Comparison of ENCODE assay signal across 15 cellular contexts in the genomic region with DNA sequence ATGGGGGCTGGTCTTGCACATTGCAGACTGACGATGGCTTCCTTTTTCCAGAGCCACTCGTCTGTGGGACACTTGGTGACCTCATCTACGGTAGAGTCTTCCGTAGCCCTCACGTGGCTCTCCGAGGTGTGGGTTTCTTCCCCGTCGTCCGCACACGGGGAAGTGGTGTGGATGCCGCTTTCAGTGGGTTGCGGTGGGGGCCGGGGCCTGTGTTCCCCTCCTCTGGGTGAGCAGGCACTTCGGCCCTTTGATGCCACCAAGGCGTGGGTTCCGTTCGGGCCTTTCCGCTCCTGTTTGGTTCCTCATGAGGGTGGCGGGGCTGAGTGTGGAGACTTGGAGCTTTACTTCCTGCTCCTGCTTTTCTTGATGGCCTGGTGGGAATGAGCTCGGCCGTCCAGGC.
"Had no signal": no experiment of that assay in that cellular context is flagged by ENCODE, and none has a peak within 500 bp of the region (broad histone marks: within the 10 kb centered on the region; RNA-seq: fewer than 3 reads in every experiment).

No MANE protein-coding gene starts in this region.

- H3K27me3 Mint-ChIP-seq: activated CD8-positive, alpha-beta memory T cell treated with anti-CD3 and anti-CD28 coated beads, Interleukin-2, amount 10 ng/mL, durations not matched to agents 7 days and 5 days; activated naive CD8-positive, alpha-beta T cell treated with anti-CD3 and anti-CD28 coated beads for 36 hours; naive B cell; T-helper 17 cell had no signal

- H3K36me3 ChIP-seq: breast epithelium, neutrophil had no signal

- H3K36me3 Mint-ChIP-seq: activated CD8-positive, alpha-beta memory T cell treated with anti-CD3 and anti-CD28 coated beads, Interleukin-2, amount 10 ng/mL, durations not matched to agents 7 days and 5 days; activated naive CD8-positive, alpha-beta T cell treated with anti-CD3 and anti-CD28 coated beads for 36 hours; naive B cell; stimulated activated memory B cell treated with anti-CD40 and anti-IgM and Interleukin-4, amounts not matched to agents 10 μg/mL and 1 μg/mL and 100 μg/mL, for 72 hours had no signal

- DNase-seq: activated CD4-positive, alpha-beta T cell treated with anti-CD3 and anti-CD28 coated beads, Interleukin-2, amount 50 U/mL, for 48 hours; activated CD4-positive, CD25-positive, alpha-beta regulatory T cell treated with anti-CD3 and anti-CD28 coated beads, Interleukin-2, amount 50 U/mL, for 72 hours; activated CD8-positive, alpha-beta memory T cell treated with anti-CD3 and anti-CD28 coated beads, Interleukin-2, amount 10 ng/mL, durations not matched to agents 7 days and 5 days; activated gamma-delta T cell treated with Interleukin-2 at 50 U/mL for 16 hours; activated naive CD8-positive, alpha-beta T cell treated with anti-CD3 and anti-CD28 coated beads for 36 hours; activated T-cell treated with anti-CD3 and anti-CD28 coated beads, Interleukin-2, amount 50 U/mL, for 4 hours; hippocampal formation; naive B cell; T-helper 17 cell had no signal

- H3K4me3 Mint-ChIP-seq: activated CD8-positive, alpha-beta memory T cell treated with anti-CD3 and anti-CD28 coated beads, Interleukin-2, amount 10 ng/mL, durations not matched to agents 7 days and 5 days; activated naive CD8-positive, alpha-beta T cell treated with anti-CD3 and anti-CD28 coated beads for 36 hours; activated T-cell treated with anti-CD3 and anti-CD28 coated beads, Interleukin-2, amount 50 U/mL, for 4 hours; naive B cell; stimulated activated memory B cell treated with anti-CD40 and anti-IgM and Interleukin-4, amounts not matched to agents 10 μg/mL and 1 μg/mL and 100 μg/mL, for 72 hours; T-helper 17 cell had no signal

- H3K27ac ChIP-seq: neutrophil had no signal

- H3K27me3 ChIP-seq: breast epithelium, gastroesophageal sphincter, neutrophil, upper lobe of right lung had no signal

- H3K27ac Mint-ChIP-seq: activated CD8-positive, alpha-beta memory T cell treated with anti-CD3 and anti-CD28 coated beads, Interleukin-2, amount 10 ng/mL, durations not matched to agents 7 days and 5 days; activated naive CD8-positive, alpha-beta T cell treated with anti-CD3 and anti-CD28 coated beads for 36 hours; naive B cell; stimulated activated memory B cell treated with anti-CD40 and anti-IgM and Interleukin-4, amounts not matched to agents 10 μg/mL and 1 μg/mL and 100 μg/mL, for 72 hours; T-helper 17 cell had no signal

- H3K9me3 ChIP-seq: breast epithelium, gastroesophageal sphincter, neutrophil, upper lobe of right lung had no signal

- H3K4me3 ChIP-seq: gastroesophageal sphincter, smooth muscle cell, upper lobe of right lung had no signal

- H3K9me3 Mint-ChIP-seq: activated naive CD8-positive, alpha-beta T cell treated with anti-CD3 and anti-CD28 coated beads for 36 hours; activated T-cell treated with anti-CD3 and anti-CD28 coated beads, Interleukin-2, amount 50 U/mL, for 4 hours; naive B cell; stimulated activated memory B cell treated with anti-CD40 and anti-IgM and Interleukin-4, amounts not matched to agents 10 μg/mL and 1 μg/mL and 100 μg/mL, for 72 hours had no signal

- H3K4me1 Mint-ChIP-seq: activated CD8-positive, alpha-beta memory T cell treated with anti-CD3 and anti-CD28 coated beads, Interleukin-2, amount 10 ng/mL, durations not matched to agents 7 days and 5 days; naive B cell; T-helper 17 cell had no signal

- ATAC-seq: activated CD8-positive, alpha-beta memory T cell treated with anti-CD3 and anti-CD28 coated beads, Interleukin-2, amount 10 ng/mL, durations not matched to agents 7 days and 5 days; activated T-cell treated with anti-CD3 and anti-CD28 coated beads, Interleukin-2, amount 50 U/mL, for 4 hours; stimulated activated memory B cell treated with anti-CD40 and anti-IgM and Interleukin-4, amounts not matched to agents 10 μg/mL and 1 μg/mL and 100 μg/mL, for 72 hours; T-helper 17 cell had no signal
